In genomic region chr16:30028438-30029093, GRCh38 we compare ENCODE assay signal across 11 cellular contexts. TPM values are rescaled to one million over a fixed set of nuclear protein-coding genes. Genes with fewer than 3 reads are reported as not detected.
DNase-seq lines count a peak whose midpoint lies in the region; ATAC-seq, FAIRE-seq and TF ChIP-seq lines count a peak whose summit lies in the region.
"Had no signal": no experiment of that assay in that cellular context is flagged by ENCODE, and none has a peak within 500 bp of the region (broad histone marks: within the 10 kb centered on the region; RNA-seq: fewer than 3 reads in every experiment).

No MANE protein-coding gene starts in this region.

- no peak for TF ChIP-seq POLR2A in H54 (IDR thresholded peaks at IDR 0.05; ENCODE audit: low read depth, low read length)

- no peak for TF ChIP-seq CTCF in left ventricle myocardium inferior (IDR thresholded peaks at IDR 0.05; ENCODE audit: borderline replicate concordance)

- no peak overlapping the region for H3K27ac ChIP-seq in left ventricle myocardium inferior (replicated peaks)
- H3K27ac ChIP-seq: prostate gland had no signal

- ATAC-seq in Right ventricle myocardium inferior (peak; percentile 31), left cardiac atrium (peak; percentile 26 to 60), HG03457 (IDR thresholded peaks at IDR 0.05; ENCODE audit: unreplicated experiment) (no peak)
- ATAC-seq: CD8-positive, alpha-beta T cell had no signal

- DNase-seq in Right ventricle myocardium inferior (ENCODE audit: missing footprints) (no peak), left ventricle myocardium inferior (no peak), RPMI7951 (ENCODE audit: low read depth) (peak; percentile 34), left cardiac atrium (no peak), H54 (ENCODE audit: insufficient read length, low spot score) (no peak)
- DNase-seq in stimulated activated CD8-positive, alpha-beta memory T cell treated with anti-CD3 and anti-CD28 coated beads, Interleukin-4, amount 100 ng/mL, for 48 hours = peak; percentile 58
- no peak for DNase-seq in activated effector memory CD4-positive, alpha-beta T cell treated with Interleukin-2 at 50 U/mL for 16 hours
- DNase-seq: NCI-H748 treated with DMSO at 0.1 percent for 48 hours had no signal

- no peaks in the 10 kb centered on the region for H3K9me3 ChIP-seq in left ventricle myocardium inferior (replicated peaks)
- H3K9me3 ChIP-seq: prostate gland had no signal

- peaks cover 98% of the 10 kb centered on the region for H3K27me3 ChIP-seq in left ventricle myocardium inferior (ENCODE audit: low read depth)

- intact Hi-C loops in Right ventricle myocardium inferior (cut with DNase I) = no loop called here
- intact Hi-C loops in left ventricle myocardium inferior (cut with micrococcal nuclease) = no loop called here
- intact Hi-C loops in left cardiac atrium (cut with DNase I) = loop anchor here in 1 of 2 donors (10.0 kb wide), 1 partner anchor 324 kb away; no protein-coding TSS in a partner anchor

- H3K4me1 ChIP-seq in left ventricle myocardium inferior = peaks cover 9% of the 10 kb centered on the region

- H3K36me3 ChIP-seq in left ventricle myocardium inferior = no peaks in the 10 kb centered on the region
- H3K36me3 ChIP-seq: prostate gland had no signal

- H3K4me3 ChIP-seq in left ventricle myocardium inferior = no peak overlapping the region
- H3K4me3 ChIP-seq: prostate gland had no signal

- no peak for FAIRE-seq in H54 (lab: Jason Lieb, UNC)

RNA-seq across cellular contexts. Expression of gene TLCD3B, which starts 2.5 kb away (rescaled TPM):
- total RNA-seq in Right ventricle myocardium inferior (not detected), left ventricle myocardium inferior (not detected), left cardiac atrium (not detected)
- 0.12 and 0.49 TPM in 2 replicates for total RNA-seq in RPMI7951 (2014; rRNA removed; shearing (Covaris generic))

RNA-seq across cellular contexts. Expression of gene C16orf92, which starts 5.6 kb away (rescaled TPM):
- total RNA-seq in Right ventricle myocardium inferior (not detected), left ventricle myocardium inferior (not detected), left cardiac atrium (not detected)
- not detected in 2 replicates for total RNA-seq in RPMI7951 (2014; rRNA removed; shearing (Covaris generic))
- total RNA-seq: CD8-positive, alpha-beta T cell; prostate gland had no signal

RNA-seq across cellular contexts. Expression of gene DOC2A, which starts 17.7 kb away (rescaled TPM):
- total RNA-seq in Right ventricle myocardium inferior (0.35 TPM), left ventricle myocardium inferior (0.66 TPM), left cardiac atrium (under 1 TPM; 0.63 to 0.77 TPM)
- total RNA-seq in RPMI7951 (2014; rRNA removed; shearing (Covaris generic)) = 1.1 TPM in 1 of 2 replicates, not detected in the other
- total RNA-seq: CD8-positive, alpha-beta T cell had no signal

RNA-seq across cellular contexts. Expression of gene INO80E, which starts 32.5 kb away (rescaled TPM):
- 32.4 TPM for total RNA-seq in Right ventricle myocardium inferior
- total RNA-seq in left ventricle myocardium inferior = 29.0 TPM
- total RNA-seq in RPMI7951 (2014; rRNA removed; shearing (Covaris generic)) = 53.7 and 81.3 TPM in 2 replicates
- total RNA-seq in left cardiac atrium = 10 to 100 TPM; 33.6 to 35.9 TPM

RNA-seq across cellular contexts. Expression of gene HIRIP3, which starts 33.1 kb away (rescaled TPM):
- 20.2 TPM for total RNA-seq in Right ventricle myocardium inferior
- 18.8 TPM for total RNA-seq in left ventricle myocardium inferior
- 16.1 and 21.0 TPM in 2 replicates for total RNA-seq in RPMI7951 (2014; rRNA removed; shearing (Covaris generic))
- 10 to 100 TPM; 13.0 to 18.4 TPM for total RNA-seq in left cardiac atrium

Comparison
In these comparisons a context has a peak if more than half of its experiments do, and no peak if none do; other contexts are left out.
1. DNase-seq: peak in RPMI7951 (single experiment) and stimulated activated CD8-positive, alpha-beta memory T cell treated with anti-CD3 and anti-CD28 coated beads, Interleukin-4, amount 100 ng/mL, for 48 hours (single experiment); none in Right ventricle myocardium inferior (single experiment), left ventricle myocardium inferior (single experiment), left cardiac atrium (single experiment), activated effector memory CD4-positive, alpha-beta T cell treated with Interleukin-2 at 50 U/mL for 16 hours (single experiment) and H54 (single experiment).